Comparison of ENCODE assay signal across 9 cellular contexts in the genomic region with DNA sequence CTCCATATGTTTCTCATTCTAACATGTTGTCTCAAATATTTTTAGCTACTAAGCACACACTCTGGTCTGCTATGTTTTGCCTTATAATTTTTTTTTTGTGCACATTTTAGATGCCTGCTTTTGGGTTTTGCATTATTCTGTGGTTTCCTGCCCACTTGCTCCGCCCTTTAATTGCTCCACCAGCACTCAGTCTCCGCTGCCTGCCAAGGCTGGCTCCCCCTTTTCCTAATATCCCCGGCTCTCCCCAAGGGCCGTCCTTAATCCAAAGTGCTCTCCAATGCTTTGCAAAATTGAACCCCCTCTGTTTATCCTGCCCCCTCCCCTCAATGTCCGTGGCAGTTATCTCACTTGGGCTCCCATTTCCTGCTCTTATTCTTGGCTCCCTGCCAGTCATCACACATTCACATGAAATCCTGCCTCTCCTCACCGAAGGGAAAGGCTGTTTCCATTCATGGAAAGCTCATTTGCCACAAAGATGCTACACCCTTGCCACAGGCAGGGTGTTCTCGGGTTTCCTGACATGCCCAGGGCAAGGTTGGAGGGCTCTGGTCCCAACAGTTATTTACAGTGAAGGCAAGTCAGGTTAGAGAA.
A peak's percentile ranks its signal among the peaks of the same experiment; 100 is the strongest.
DNase-seq lines count a peak whose midpoint lies in the region; ATAC-seq and FAIRE-seq lines count a peak whose summit lies in the region.
"Had no signal": no experiment of that assay in that cellular context is flagged by ENCODE, and none has a peak within 500 bp of the region (broad histone marks: within the 10 kb centered on the region; RNA-seq: fewer than 3 reads in every experiment).

No MANE protein-coding gene starts in this region.

- no peaks in the 10 kb centered on the region for H3K4me1 ChIP-seq in small intestine (ENCODE audit: control insufficient read depth in 2 of 2, insufficient read depth in 1 of 2, low read depth in 1 of 2, low read length in 1 of 2)

- H3K36me3 Mint-ChIP-seq in activated T-cell treated with anti-CD3 and anti-CD28 coated beads, Interleukin-2, amount 50 U/mL, for 24 hours (ENCODE audit: low read depth), result no peaks in the 10 kb centered on the region

- no peaks in the 10 kb centered on the region for H3K27me3 ChIP-seq in small intestine (ENCODE audit: control insufficient read depth in 2 of 2, insufficient read depth in 2 of 2, low read length in 2 of 2)

- H3K9me3 ChIP-seq in small intestine (ENCODE audit: control insufficient read depth, low read depth), result no peaks in the 10 kb centered on the region

- no peak overlapping the region for H3K27ac Mint-ChIP-seq in activated T-cell treated with anti-CD3 and anti-CD28 coated beads, Interleukin-2, amount 50 U/mL, for 24 hours

- peaks cover 15% of the 10 kb centered on the region for H3K4me1 Mint-ChIP-seq in activated T-cell treated with anti-CD3 and anti-CD28 coated beads, Interleukin-2, amount 50 U/mL, for 24 hours (ENCODE audit: low read depth)

- peaks cover 4% of the 10 kb centered on the region for H3K9me3 Mint-ChIP-seq in activated T-cell treated with anti-CD3 and anti-CD28 coated beads, Interleukin-2, amount 50 U/mL, for 24 hours

- DNase-seq in activated T-cell treated with anti-CD3 and anti-CD28 coated beads, Interleukin-2, amount 50 U/mL, for 24 hours, result no peak
- DNase-seq in activated T-cell treated with anti-CD3 and anti-CD28 coated beads for 4 hours, result no peak
- DNase-seq in NCI-H748 (lab: John Stamatoyannopoulos, UW; ENCODE audit: unreplicated experiment), result peak; percentile 99
- DNase-seq in small intestine, result peak; percentile 19
- DNase-seq in activated CD4-positive, alpha-beta T cell treated with anti-CD3 and anti-CD28 coated beads for 48 hours, result no peak
- DNase-seq: naive B cell had no signal

- H3K4me3 Mint-ChIP-seq in activated T-cell treated with anti-CD3 and anti-CD28 coated beads, Interleukin-2, amount 50 U/mL, for 24 hours, result peak overlapping the region; percentile 28
- H3K4me3 Mint-ChIP-seq: naive B cell had no signal

- H3K27me3 Mint-ChIP-seq in activated T-cell treated with anti-CD3 and anti-CD28 coated beads, Interleukin-2, amount 50 U/mL, for 24 hours, result no peaks in the 10 kb centered on the region

- H3K4me3 ChIP-seq in small intestine (ENCODE audit: low read depth in 1 of 2, low read length in 2 of 2), result no peak overlapping the region

- 5 to 13% (median 9%) methylated on average over 7 of the region's 7 CpGs for WGBS in small intestine, 3 donors

- FAIRE-seq in small intestine (lab: Jason Lieb, UNC), result no peak

- ATAC-seq in esophagus mucosa (peak; percentile 31), HG02973 (IDR thresholded peaks at IDR 0.05; ENCODE audit: unreplicated experiment) (no peak), GM19395 (IDR thresholded peaks at IDR 0.05; ENCODE audit: unreplicated experiment) (no peak)

- no peak overlapping the region for H3K27ac ChIP-seq in small intestine (ENCODE audit: low read depth in 1 of 2, low read length in 1 of 2)

- H3K36me3 ChIP-seq in small intestine (ENCODE audit: control insufficient read depth in 2 of 2, insufficient read depth in 2 of 2, low read length in 2 of 2), result no peaks in the 10 kb centered on the region

Comparison
In these comparisons a context has a peak if more than half of its experiments do, and no peak if none do; other contexts are left out.
1. DNase-seq: peak in NCI-H748 (single experiment) and small intestine (single experiment); none in activated T-cell treated with anti-CD3 and anti-CD28 coated beads, Interleukin-2, amount 50 U/mL, for 24 hours (single experiment), activated T-cell treated with anti-CD3 and anti-CD28 coated beads for 4 hours (single experiment) and activated CD4-positive, alpha-beta T cell treated with anti-CD3 and anti-CD28 coated beads for 48 hours (single experiment).